In genomic region chr10:75592888-75593643, GRCh38 we compare ENCODE assay signal across 19 cellular contexts.
DNase-seq lines count a peak whose midpoint lies in the region; ATAC-seq and TF ChIP-seq lines count a peak whose summit lies in the region.
"Had no signal": no experiment of that assay in that cellular context is flagged by ENCODE, and none has a peak within 500 bp of the region (broad histone marks: within the 10 kb centered on the region; RNA-seq: fewer than 3 reads in every experiment).

No MANE protein-coding gene starts in this region.

- H2BK15ac ChIP-seq in mesenchymal stem cell (ENCODE audit: low read depth, poor library complexity, severe bottlenecking): no peak overlapping the region

- H3K4ac ChIP-seq in mesenchymal stem cell (ENCODE audit: low read depth in 1 of 2, low read length in 2 of 2): no peak overlapping the region

- no peak overlapping the region for H4K91ac ChIP-seq in mesenchymal stem cell (ENCODE audit: low read length)

- H2AK5ac ChIP-seq in mesenchymal stem cell (ENCODE audit: low read length, severe bottlenecking): no peak overlapping the region

- no peak overlapping the region for H2AFZ ChIP-seq in mesenchymal stem cell (ENCODE audit: low read depth, low read length)

- H3K14ac ChIP-seq in mesenchymal stem cell (ENCODE audit: low read length in 2 of 2): no peak overlapping the region

- 51% methylated on average over 7 of the region's 8 CpGs for whole genome bisulfite sequencing in mesenchymal stem cell
- 37 to 45% methylated on average over 8 of the region's 8 CpGs for WGBS in upper lobe of left lung, 2 donors

- peak overlapping the region in 1 of 2 experiments; percentile 60 for H3K23ac ChIP-seq in mesenchymal stem cell (ENCODE audit: low read length in 2 of 2)

- H3K18ac ChIP-seq in mesenchymal stem cell (ENCODE audit: low read depth in 1 of 2, low read length in 2 of 2): no peak overlapping the region

- no peak overlapping the region for H3K4me2 ChIP-seq in mesenchymal stem cell (ENCODE audit: low read length, poor library complexity, severe bottlenecking)

- intact Hi-C loops in left cardiac atrium (cut with DNase I): no loop called here

- H3K9me3 ChIP-seq in mesenchymal stem cell (ENCODE audit: control insufficient read depth, low read length) (no peaks in the 10 kb centered on the region), upper lobe of left lung (no peaks in the 10 kb centered on the region), BE2C (no peaks in the 10 kb centered on the region)
- H3K9me3 ChIP-seq: ascending aorta, Caco-2, MG63 had no signal

- no peak for TF ChIP-seq EP300 in upper lobe of left lung (IDR thresholded peaks at IDR 0.05)

- H3K27me3 ChIP-seq in mesenchymal stem cell (ENCODE audit: control insufficient read depth in 1 of 2, insufficient read depth in 1 of 2, low read length in 2 of 2): peaks cover 0 to 15% of the 10 kb centered on the region in 2 experiments
- no peaks in the 10 kb centered on the region for H3K27me3 ChIP-seq in upper lobe of left lung
- no peaks in the 10 kb centered on the region for H3K27me3 ChIP-seq in BE2C
- H3K27me3 ChIP-seq: ascending aorta, MG63 had no signal

- TF ChIP-seq POLR2A in upper lobe of left lung (IDR thresholded peaks at IDR 0.05): no peak

- peak overlapping the region; percentile 13 for H3K9ac ChIP-seq in mesenchymal stem cell (ENCODE audit: low read length)

- H4K8ac ChIP-seq in mesenchymal stem cell (ENCODE audit: low read length): no peak overlapping the region

- H3K79me1 ChIP-seq in mesenchymal stem cell (replicated peaks; ENCODE audit: low read length, poor library complexity, severe bottlenecking): no peaks in the 10 kb centered on the region

- H3K4me3 ChIP-seq in mesenchymal stem cell (ENCODE audit: insufficient read depth in 1 of 2, low read depth in 1 of 2, low read length in 2 of 2) (peak overlapping the region in 1 of 2 experiments; percentile 42), upper lobe of left lung (peak overlapping the region in 3 of 4 donors; percentile 21 to 35 (median 26)), BE2C (ENCODE audit: low read depth, low read length) (no peak overlapping the region)
- H3K4me3 ChIP-seq: MG63 had no signal

- peak; percentile 0 to 22 for DNase-seq in NCI-H446 (lab: John Stamatoyannopoulos, UW)
- DNase-seq in NCI-H446 treated with DMSO at 0.1 percent for 48 hours (lab: John Stamatoyannopoulos, UW): no peak
- no peak for DNase-seq in left cardiac atrium
- no peak for DNase-seq in mesenchymal stem cell
- DNase-seq in upper lobe of left lung: no peak
- DNase-seq in BE2C: no peak
- DNase-seq in NCI-H82 (lab: John Stamatoyannopoulos, UW): no peak
- DNase-seq in amygdala (lab: John Stamatoyannopoulos, UW): no peak
- DNase-seq: 8988T; activated CD4-positive, alpha-beta T cell treated with anti-CD3 and anti-CD28 coated beads, Interleukin-2, amount 50 U/mL, for 1 hour; Caco-2; HFFc6; MG63; NCI-H187 treated with DMSO at 0.1 percent for 48 hours; NCI-H524 treated with DMSO at 0.1 percent for 48 hours; stimulated activated CD4-positive, alpha-beta T cell treated with anti-CD3 and anti-CD28 coated beads, Interleukin-2, amount 100 ng/mL, for 24 hours; stimulated activated naive CD4-positive, alpha-beta T cell treated with Interleukin-2 at 50 U/mL for 16 hours had no signal

- H2BK120ac ChIP-seq in mesenchymal stem cell (ENCODE audit: low read depth, low read length): no peak overlapping the region

- no peak for TF ChIP-seq CTCF in upper lobe of left lung (IDR thresholded peaks at IDR 0.05)
- TF ChIP-seq CTCF in BE2C (IDR thresholded peaks at IDR 0.05; ENCODE audit: low read depth, low read length): no peak

- H2BK12ac ChIP-seq in mesenchymal stem cell (ENCODE audit: low read length in 2 of 2): no peak overlapping the region

- H2BK5ac ChIP-seq in mesenchymal stem cell (ENCODE audit: low read depth, low read length, poor library complexity, severe bottlenecking): no peak overlapping the region

- H3K4me1 ChIP-seq in mesenchymal stem cell (ENCODE audit: control insufficient read depth, insufficient read depth, low read depth, low read length) (no peaks in the 10 kb centered on the region), upper lobe of left lung (peaks cover 0 to 6% (median 2%) of the 10 kb centered on the region in 4 donors), BE2C (no peaks in the 10 kb centered on the region)
- H3K4me1 ChIP-seq: Caco-2 had no signal

- peak; percentile 53 to 75 for ATAC-seq in left cardiac atrium
- ATAC-seq in upper lobe of left lung (ENCODE audit: low FRiP score in 2 of 2): peak in 1 of 2 donors; percentile 50

- H3K27ac ChIP-seq in mesenchymal stem cell (ENCODE audit: low read length, poor library complexity, severe bottlenecking) (no peak overlapping the region), upper lobe of left lung (peak overlapping the region in 3 of 4 donors; percentile 57 to 84 (median 71))
- H3K27ac ChIP-seq: HL-60 had no signal

- no peaks in the 10 kb centered on the region for H3K36me3 ChIP-seq in mesenchymal stem cell (ENCODE audit: control insufficient read depth in 1 of 2, insufficient read depth in 2 of 2, low read depth in 1 of 2, low read length in 2 of 2)
- H3K36me3 ChIP-seq in upper lobe of left lung: no peaks in the 10 kb centered on the region
- no peaks in the 10 kb centered on the region for H3K36me3 ChIP-seq in BE2C
- H3K36me3 ChIP-seq: ascending aorta, MG63 had no signal

Comparison
In these comparisons a context has a peak if more than half of its experiments do, and no peak if none do; other contexts are left out.
1. DNase-seq: peak in NCI-H446 (2 of 2); none in NCI-H446 treated with DMSO at 0.1 percent for 48 hours (single experiment), left cardiac atrium (single experiment), mesenchymal stem cell (single experiment), upper lobe of left lung (0 of 2), BE2C (single experiment), NCI-H82 (single experiment) and amygdala (0 of 56).